In the genomic region with DNA sequence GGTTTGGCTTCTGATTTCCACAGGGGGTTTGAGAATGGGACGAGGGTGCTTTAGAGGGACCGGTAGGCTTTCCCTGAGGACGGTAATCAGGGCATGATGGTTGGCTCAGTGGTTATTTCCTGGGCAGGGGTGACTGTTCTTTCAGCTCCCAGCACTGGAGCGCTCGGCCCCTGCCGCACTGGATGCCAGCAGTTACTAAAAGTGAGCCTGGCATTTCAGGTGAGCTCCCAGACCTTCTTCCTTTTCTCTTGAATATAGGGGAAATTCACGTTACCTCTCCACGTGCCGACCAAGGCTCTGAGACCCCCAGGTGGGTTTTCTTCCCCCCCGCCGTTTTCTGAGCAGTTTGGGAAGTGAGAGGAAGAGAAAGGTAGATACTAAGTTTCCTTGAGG, we compare ENCODE assay signal across 8 cellular contexts. TPM values are rescaled to one million over a fixed set of nuclear protein-coding genes. Genes with fewer than 3 reads are reported as not detected.
DNase-seq lines count a peak whose midpoint lies in the region; ATAC-seq and TF ChIP-seq lines count a peak whose summit lies in the region.

No MANE protein-coding gene starts in this region.

- H3K4me3 ChIP-seq in brain microvascular endothelial cell (ENCODE audit: low read depth, low read length), result peak overlapping the region; percentile 79

- H3K36me3 Mint-ChIP-seq in stimulated activated naive CD8-positive, alpha-beta T cell treated with anti-CD3 and anti-CD28 coated beads, Interleukin-15, Interleukin-2, amounts not matched to agents 100 ng/mL and 50 ng/mL, for 24 hours (ENCODE audit: low read depth), result peaks cover 13% of the 10 kb centered on the region
- H3K36me3 Mint-ChIP-seq in mesothelial cell of epicardium, result peaks cover 3% of the 10 kb centered on the region

- H3K36me3 ChIP-seq in brain microvascular endothelial cell (replicated peaks), result no peaks in the 10 kb centered on the region

- no peak overlapping the region for H3K27ac ChIP-seq in brain microvascular endothelial cell

- peak overlapping the region; percentile 88 for H3K4me3 Mint-ChIP-seq in stimulated activated naive CD8-positive, alpha-beta T cell treated with anti-CD3 and anti-CD28 coated beads, Interleukin-15, Interleukin-2, amounts not matched to agents 100 ng/mL and 50 ng/mL, for 24 hours
- H3K4me3 Mint-ChIP-seq in mesothelial cell of epicardium, result peak overlapping the region; percentile 79

- no peak for ATAC-seq in stimulated activated naive CD8-positive, alpha-beta T cell treated with anti-CD3 and anti-CD28 coated beads, Interleukin-15, Interleukin-2, amounts not matched to agents 100 U/mL and 50 U/mL, for 24 hours
- ATAC-seq in GM21381 (IDR thresholded peaks at IDR 0.05; ENCODE audit: unreplicated experiment), result no peak

- in situ Hi-C loops in brain microvascular endothelial cell (cut with HindIII; ENCODE audit: low pct_ligation_motif_present, low sequenced_read_pairs), result no loop called here

- H3K4me1 Mint-ChIP-seq in stimulated activated naive CD8-positive, alpha-beta T cell treated with anti-CD3 and anti-CD28 coated beads, Interleukin-15, Interleukin-2, amounts not matched to agents 100 ng/mL and 50 ng/mL, for 24 hours (ENCODE audit: low read depth), result peaks cover 71% of the 10 kb centered on the region
- H3K4me1 Mint-ChIP-seq in mesothelial cell of epicardium, result peaks cover 25% of the 10 kb centered on the region

- DNase-seq in stimulated activated naive CD8-positive, alpha-beta T cell treated with anti-CD3 and anti-CD28 coated beads, Interleukin-15, Interleukin-2, amounts not matched to agents 100 U/mL and 50 U/mL, for 24 hours, result no peak
- DNase-seq in brain microvascular endothelial cell (no peak), mesothelial cell of epicardium (ENCODE audit: low spot score in 2 of 2, unreplicated experiment in 2 of 2) (no peak), germinal center (ENCODE audit: low spot score) (no peak), GM10266 (ENCODE audit: extremely low spot score) (no peak), NOMO-1 (lab: John Stamatoyannopoulos, UW; ENCODE audit: unreplicated experiment in 2 of 2) (no peak)

- no peaks in the 10 kb centered on the region for H3K27me3 ChIP-seq in brain microvascular endothelial cell (replicated peaks)

- no peak for TF ChIP-seq CTCF in brain microvascular endothelial cell (IDR thresholded peaks at IDR 0.05; ENCODE audit: low read depth, low read length, missing control alignments)
- no peak for TF ChIP-seq CTCF in mesothelial cell of epicardium (IDR thresholded peaks at IDR 0.05; ENCODE audit: unreplicated experiment)
- TF ChIP-seq CTCF in GM10266 (IDR thresholded peaks at IDR 0.05; ENCODE audit: control insufficient read depth, insufficient read depth, low read depth, missing control alignments), result no peak

- H3K9me3 Mint-ChIP-seq in stimulated activated naive CD8-positive, alpha-beta T cell treated with anti-CD3 and anti-CD28 coated beads, Interleukin-15, Interleukin-2, amounts not matched to agents 100 ng/mL and 50 ng/mL, for 24 hours, result no peaks in the 10 kb centered on the region
- H3K9me3 Mint-ChIP-seq in mesothelial cell of epicardium, result no peaks in the 10 kb centered on the region

- H3K27me3 Mint-ChIP-seq in stimulated activated naive CD8-positive, alpha-beta T cell treated with anti-CD3 and anti-CD28 coated beads, Interleukin-15, Interleukin-2, amounts not matched to agents 100 ng/mL and 50 ng/mL, for 24 hours, result no peaks in the 10 kb centered on the region
- H3K27me3 Mint-ChIP-seq in mesothelial cell of epicardium (ENCODE audit: low read depth), result no peaks in the 10 kb centered on the region

- H3K27ac Mint-ChIP-seq in stimulated activated naive CD8-positive, alpha-beta T cell treated with anti-CD3 and anti-CD28 coated beads, Interleukin-15, Interleukin-2, amounts not matched to agents 100 ng/mL and 50 ng/mL, for 24 hours, result peak overlapping the region; percentile 81
- peak overlapping the region; percentile 54 for H3K27ac Mint-ChIP-seq in mesothelial cell of epicardium

RNA-seq across cellular contexts. Expression of a gene that starts 1.0 kb away (rescaled TPM):
- 37.8 to 39.7 TPM (median 38.6 TPM) in 3 replicates for total RNA-seq in mesothelial cell of epicardium

RNA-seq across cellular contexts. Expression of a gene that starts 34.8 kb away (rescaled TPM):
- 0.66 to 1.0 TPM (median 0.98 TPM) in 3 replicates for total RNA-seq in mesothelial cell of epicardium
